Comparison of ENCODE assay signal across 2 cellular contexts in the genomic region with DNA sequence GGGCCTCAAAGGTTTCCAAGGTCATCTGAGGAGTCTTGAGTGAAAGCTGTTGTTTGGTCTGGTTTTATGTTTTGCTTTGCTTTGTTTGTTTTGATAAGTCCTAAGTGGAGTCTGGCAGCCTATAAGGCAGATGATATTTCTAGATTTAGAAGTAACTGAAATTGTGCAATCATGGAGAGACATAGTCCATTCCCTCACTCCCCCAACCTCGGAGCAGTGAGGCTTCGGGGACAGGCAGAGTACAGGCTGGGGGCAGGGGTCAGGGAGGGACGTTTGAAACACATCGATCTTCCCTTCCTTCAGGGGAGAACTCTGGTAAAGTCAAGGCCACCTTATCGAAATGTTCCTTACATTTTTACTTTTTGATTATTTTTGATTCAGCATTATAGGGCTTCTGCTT.
TF ChIP-seq lines count a peak whose summit lies in the region.

No MANE protein-coding gene starts in this region.

TF ChIP-seq in H1, 55 proteins besides CTCF, POLR2A, EP300 and RAD21 (continued from another document):
- TF ChIP-seq SIRT6 (IDR thresholded peaks at IDR 0.05; ENCODE audit: low read length) (no peak), NANOG (IDR thresholded peaks at IDR 0.05; ENCODE audit: insufficient read depth, low read depth, low read length, poor library complexity, severe bottlenecking) (no peak), BRCA1 (IDR thresholded peaks at IDR 0.05; ENCODE audit: low read depth, low read length) (no peak), RBBP5 (IDR thresholded peaks at IDR 0.05; ENCODE audit: borderline replicate concordance, low read depth, low read length) (no peak), SUZ12 (IDR thresholded peaks at IDR 0.05; ENCODE audit: low read length) (no peak), CTBP2 (IDR thresholded peaks at IDR 0.05; ENCODE audit: borderline replicate concordance, insufficient read depth, insufficient read length, low read length) (no peak)
- TF ChIP-seq, protein P1, sequence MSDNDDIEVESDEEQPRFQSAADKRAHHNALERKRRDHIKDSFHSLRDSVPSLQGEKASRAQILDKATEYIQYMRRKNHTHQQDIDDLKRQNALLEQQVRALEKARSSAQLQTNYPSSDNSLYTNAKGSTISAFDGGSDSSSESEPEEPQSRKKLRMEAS (IDR thresholded peaks at IDR 0.05): no peak

TF ChIP-seq in SK-N-SH, 30 proteins besides CTCF, POLR2A, EP300 and RAD21 (continued from another document):
- no peak for TF ChIP-seq EZH2phosphoT487 (IDR thresholded peaks at IDR 0.05; ENCODE audit: borderline replicate concordance, low read depth)
- no peak for TF ChIP-seq FOSL2 (IDR thresholded peaks at IDR 0.05; ENCODE audit: borderline replicate concordance, low read depth)
- TF ChIP-seq, protein P2, sequence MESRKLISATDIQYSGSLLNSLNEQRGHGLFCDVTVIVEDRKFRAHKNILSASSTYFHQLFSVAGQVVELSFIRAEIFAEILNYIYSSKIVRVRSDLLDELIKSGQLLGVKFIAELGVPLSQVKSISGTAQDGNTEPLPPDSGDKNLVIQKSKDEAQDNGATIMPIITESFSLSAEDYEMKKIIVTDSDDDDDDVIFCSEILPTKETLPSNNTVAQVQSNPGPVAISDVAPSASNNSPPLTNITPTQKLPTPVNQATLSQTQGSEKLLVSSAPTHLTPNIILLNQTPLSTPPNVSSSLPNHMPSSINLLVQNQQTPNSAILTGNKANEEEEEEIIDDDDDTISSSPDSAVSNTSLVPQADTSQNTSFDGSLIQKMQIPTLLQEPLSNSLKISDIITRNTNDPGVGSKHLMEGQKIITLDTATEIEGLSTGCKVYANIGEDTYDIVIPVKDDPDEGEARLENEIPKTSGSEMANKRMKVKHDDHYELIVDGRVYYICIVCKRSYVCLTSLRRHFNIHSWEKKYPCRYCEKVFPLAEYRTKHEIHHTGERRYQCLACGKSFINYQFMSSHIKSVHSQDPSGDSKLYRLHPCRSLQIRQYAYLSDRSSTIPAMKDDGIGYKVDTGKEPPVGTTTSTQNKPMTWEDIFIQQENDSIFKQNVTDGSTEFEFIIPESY (IDR thresholded peaks at IDR 0.05; ENCODE audit: borderline replicate concordance, low read depth): no peak
- TF ChIP-seq, protein P3, sequence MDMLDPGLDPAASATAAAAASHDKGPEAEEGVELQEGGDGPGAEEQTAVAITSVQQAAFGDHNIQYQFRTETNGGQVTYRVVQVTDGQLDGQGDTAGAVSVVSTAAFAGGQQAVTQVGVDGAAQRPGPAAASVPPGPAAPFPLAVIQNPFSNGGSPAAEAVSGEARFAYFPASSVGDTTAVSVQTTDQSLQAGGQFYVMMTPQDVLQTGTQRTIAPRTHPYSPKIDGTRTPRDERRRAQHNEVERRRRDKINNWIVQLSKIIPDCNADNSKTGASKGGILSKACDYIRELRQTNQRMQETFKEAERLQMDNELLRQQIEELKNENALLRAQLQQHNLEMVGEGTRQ (IDR thresholded peaks at IDR 0.05; ENCODE audit: borderline replicate concordance, low read depth, low read length): no peak
- no peak for TF ChIP-seq TAF1 (IDR thresholded peaks at IDR 0.05; ENCODE audit: borderline replicate concordance, low read depth, low read length)
- TF ChIP-seq GABPA (IDR thresholded peaks at IDR 0.05; ENCODE audit: low read depth): no peak
- no peak for TF ChIP-seq SMC3 (IDR thresholded peaks at IDR 0.05; ENCODE audit: low read depth, low read length)
- TF ChIP-seq RCOR1 (IDR thresholded peaks at IDR 0.05; ENCODE audit: low read length): no peak
- TF ChIP-seq YY1 (IDR thresholded peaks at IDR 0.05; ENCODE audit: low read depth): no peak
- TF ChIP-seq JUND (IDR thresholded peaks at IDR 0.05): no peak
- TF ChIP-seq ELF1 (IDR thresholded peaks at IDR 0.05): no peak
- TF ChIP-seq TEAD4 (IDR thresholded peaks at IDR 0.05; ENCODE audit: borderline replicate concordance, insufficient read depth): no peak
- TF ChIP-seq, protein P1 (IDR thresholded peaks at IDR 0.05; ENCODE audit: low read depth): no peak
- TF ChIP-seq, protein P4, sequence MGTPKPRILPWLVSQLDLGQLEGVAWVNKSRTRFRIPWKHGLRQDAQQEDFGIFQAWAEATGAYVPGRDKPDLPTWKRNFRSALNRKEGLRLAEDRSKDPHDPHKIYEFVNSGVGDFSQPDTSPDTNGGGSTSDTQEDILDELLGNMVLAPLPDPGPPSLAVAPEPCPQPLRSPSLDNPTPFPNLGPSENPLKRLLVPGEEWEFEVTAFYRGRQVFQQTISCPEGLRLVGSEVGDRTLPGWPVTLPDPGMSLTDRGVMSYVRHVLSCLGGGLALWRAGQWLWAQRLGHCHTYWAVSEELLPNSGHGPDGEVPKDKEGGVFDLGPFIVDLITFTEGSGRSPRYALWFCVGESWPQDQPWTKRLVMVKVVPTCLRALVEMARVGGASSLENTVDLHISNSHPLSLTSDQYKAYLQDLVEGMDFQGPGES (IDR thresholded peaks at IDR 0.05; ENCODE audit: low read depth, low read length): no peak
- TF ChIP-seq MEF2A (IDR thresholded peaks at IDR 0.05; ENCODE audit: borderline replicate concordance, low read depth): no peak
- no peak for TF ChIP-seq MXI1 (IDR thresholded peaks at IDR 0.05; ENCODE audit: low read depth, low read length)
- TF ChIP-seq GATA2 (CRISPR knock-in tag; IDR thresholded peaks at IDR 0.05): no peak
